Comparison of ENCODE assay signal across 17 cellular contexts in genomic region chr1:116465845-116466685, GRCh38.
DNase-seq lines count a peak whose midpoint lies in the region; TF ChIP-seq lines count a peak whose summit lies in the region.
"Had no signal": no experiment of that assay in that cellular context is flagged by ENCODE, and none has a peak within 500 bp of the region (broad histone marks: within the 10 kb centered on the region; RNA-seq: fewer than 3 reads in every experiment).

No MANE protein-coding gene starts in this region.

- TF ChIP-seq CTCF in endodermal cell (conservative IDR thresholded peaks at IDR 0.05) (no peak), nephron (IDR thresholded peaks at IDR 0.05; ENCODE audit: unreplicated experiment in 3 of 3) (no peak), tibial artery (IDR thresholded peaks at IDR 0.05) (no peak), RWPE1 (conservative IDR thresholded peaks at IDR 0.05; ENCODE audit: low read depth) (no peak)

- peak; percentile 30 for DNase-seq in DMS53 (lab: John Stamatoyannopoulos, UW)
- DNase-seq in DMS53 treated with DMSO at 0.1 percent for 48 hours (lab: John Stamatoyannopoulos, UW; ENCODE audit: unreplicated experiment): no peak
- peak; percentile 50 for DNase-seq in HuH-7 (ENCODE audit: low spot score)
- DNase-seq in endodermal cell: no peak
- DNase-seq in tibial artery: no peak
- no peak for DNase-seq in RWPE1 (ENCODE audit: low spot score)
- DNase-seq in SIG-M5 (lab: John Stamatoyannopoulos, UW): no peak
- DNase-seq: activated effector memory CD4-positive, alpha-beta T cell treated with anti-CD3 and anti-CD28 coated beads, Interleukin-2, amount 50 U/mL, for 16 hours; C1 segment of cervical spinal cord; DMS79; natural killer cell; NCI-H1694; OCI-M1; stimulated activated CD4-positive, alpha-beta T cell treated with anti-CD3 and anti-CD28 coated beads, Interleukin-12 subunit alpha, Interleukin-12 subunit beta, amount 100 ng/mL, for 4 hours; testis had no signal

- H3K36me3 Mint-ChIP-seq in endodermal cell (ENCODE audit: low read depth) (no peaks in the 10 kb centered on the region), nephron (ENCODE audit: low read depth) (no peaks in the 10 kb centered on the region)
- H3K36me3 Mint-ChIP-seq: natural killer cell had no signal

- H3K9me3 Mint-ChIP-seq in endodermal cell: no peaks in the 10 kb centered on the region
- no peaks in the 10 kb centered on the region for H3K9me3 Mint-ChIP-seq in nephron

- H3K27me3 ChIP-seq in endodermal cell (ENCODE audit: control insufficient read depth, insufficient read depth, low read length, poor library complexity, severe bottlenecking) (no peaks in the 10 kb centered on the region), tibial artery (no peaks in the 10 kb centered on the region)
- H3K27me3 ChIP-seq: testis had no signal

- intact Hi-C loops in tibial artery (cut with DNase I; ENCODE audit: low total_unique reads): no loop called here

- peak overlapping the region; percentile 33 for H3K27ac Mint-ChIP-seq in endodermal cell
- H3K27ac Mint-ChIP-seq in nephron: peak overlapping the region; percentile 0 to 53 (median 1)
- H3K27ac Mint-ChIP-seq: natural killer cell had no signal

- H3K9ac ChIP-seq in endodermal cell (ENCODE audit: extremely low read depth, low read length, poor library complexity, severe bottlenecking): no peak overlapping the region

- H3K9me3 ChIP-seq in endodermal cell (ENCODE audit: control insufficient read depth, low read length): no peaks in the 10 kb centered on the region
- no peaks in the 10 kb centered on the region for H3K9me3 ChIP-seq in tibial artery
- H3K9me3 ChIP-seq: testis had no signal

- CTCF ChIA-PET in RWPE1 (lab: Yijun Ruan, JAX): interaction anchor here (0.8 kb wide), 1 partner anchor 19 kb away, joined by 4 read pairs; no protein-coding TSS in a partner anchor

- POLR2A ChIA-PET in RWPE1 (lab: Yijun Ruan, JAX; ENCODE audit: low non-redundant PET): no interaction called here

- no peaks in the 10 kb centered on the region for H3K36me3 ChIP-seq in endodermal cell (ENCODE audit: control insufficient read depth, insufficient read depth, low read length)
- no peaks in the 10 kb centered on the region for H3K36me3 ChIP-seq in tibial artery

- no peak overlapping the region for H3K4me3 Mint-ChIP-seq in endodermal cell
- no peak overlapping the region for H3K4me3 Mint-ChIP-seq in nephron
- H3K4me3 Mint-ChIP-seq: natural killer cell had no signal

- WGBS in endodermal cell (ENCODE audit: insufficient coverage in 1 of 2, insufficient read length in 1 of 2), 2 experiments: 81 to 90% methylated on average over 3 to 10 of the region's 10 CpGs

- H3K27ac ChIP-seq in endodermal cell (ENCODE audit: low read depth, low read length): no peak overlapping the region
- no peak overlapping the region for H3K27ac ChIP-seq in tibial artery
- H3K27ac ChIP-seq in RWPE1: no peak overlapping the region
- H3K27ac ChIP-seq: testis had no signal

- peaks cover 9% of the 10 kb centered on the region for H3K4me1 ChIP-seq in endodermal cell (ENCODE audit: control insufficient read depth, insufficient read depth, low read length)
- H3K4me1 ChIP-seq in tibial artery: no peaks in the 10 kb centered on the region
- H3K4me1 ChIP-seq: testis had no signal

- H3K27me3 Mint-ChIP-seq in endodermal cell (ENCODE audit: insufficient read depth) (no peaks in the 10 kb centered on the region), nephron (ENCODE audit: low read depth) (no peaks in the 10 kb centered on the region)

- H3K4me1 Mint-ChIP-seq in endodermal cell (peaks cover 6% of the 10 kb centered on the region), nephron (peaks cover 11% of the 10 kb centered on the region)
- H3K4me1 Mint-ChIP-seq: natural killer cell had no signal

- H3K4me3 ChIP-seq in endodermal cell (ENCODE audit: low read length) (no peak overlapping the region), tibial artery (no peak overlapping the region)
- H3K4me3 ChIP-seq: lung, testis had no signal

Comparison
In these comparisons a context has a peak if more than half of its experiments do, and no peak if none do; other contexts are left out.
1. DNase-seq: peak in DMS53 (single experiment) and HuH-7 (single experiment); none in DMS53 treated with DMSO at 0.1 percent for 48 hours (single experiment), endodermal cell (single experiment), tibial artery (0 of 2), RWPE1 (single experiment) and SIG-M5 (single experiment).